20 cellular contexts compared by ENCODE assay signal in the genomic region with DNA sequence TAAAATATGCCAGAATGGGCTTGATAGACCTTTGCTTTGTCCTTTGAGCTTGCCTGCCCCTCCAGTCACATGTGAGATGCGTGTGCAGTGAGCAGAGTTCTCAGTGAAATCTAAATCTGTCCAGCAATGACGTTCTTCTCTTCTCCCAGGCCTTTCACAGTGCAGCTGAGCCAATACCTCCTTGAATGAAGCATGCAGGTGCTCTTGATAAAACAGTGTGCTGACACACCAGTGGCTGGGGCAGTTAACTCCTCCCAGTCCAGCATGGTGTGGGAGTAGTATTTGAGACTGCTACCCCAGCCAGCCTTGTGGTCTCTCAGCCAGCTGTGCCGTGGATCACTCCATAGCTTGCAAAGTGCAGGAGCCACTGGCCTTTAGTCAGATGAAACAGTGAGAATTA.
DNase-seq lines count a peak whose midpoint lies in the region; TF ChIP-seq lines count a peak whose summit lies in the region.
"Had no signal": no experiment of that assay in that cellular context is flagged by ENCODE, and none has a peak within 500 bp of the region (broad histone marks: within the 10 kb centered on the region; RNA-seq: fewer than 3 reads in every experiment).

No MANE protein-coding gene starts in this region.

- no peak overlapping the region for H3K4me2 ChIP-seq in mammary epithelial cell (ENCODE audit: insufficient read depth, low read depth, low read length)
- H3K4me2 ChIP-seq: BLaER1 had no signal

- DNase-seq in NCI-H345 (lab: John Stamatoyannopoulos, UW): peak; percentile 30
- DNase-seq in NCI-H345 treated with DMSO at 0.1 percent for 48 hours (lab: John Stamatoyannopoulos, UW; ENCODE audit: unreplicated experiment): no peak
- peak; percentile 11 to 43 for DNase-seq in NCI-H1930 (lab: John Stamatoyannopoulos, UW)
- DNase-seq in SHP77 treated with DMSO at 0.1 percent for 48 hours (lab: John Stamatoyannopoulos, UW): peak; percentile 97
- DNase-seq in neural crest cell (ENCODE audit: low read depth, low spot score): no peak
- no peak for DNase-seq in nucleus accumbens (lab: John Stamatoyannopoulos, UW)
- DNase-seq in esophagus squamous epithelium (lab: John Stamatoyannopoulos, UW): no peak
- no peak for DNase-seq in mammary epithelial cell
- DNase-seq: activated CD4-positive, alpha-beta memory T cell treated with anti-CD3 and anti-CD28 coated beads for 36 hours; activated naive CD4-positive, alpha-beta T cell treated with anti-CD3 and anti-CD28 coated beads, Interleukin-2, amount 10 ng/mL, durations not matched to agents 7 days and 5 days; activated T-cell treated with anti-CD3 and anti-CD28 coated beads, Interleukin-2, amount 50 U/mL, for 24 hours; endodermal cell; mesenchymal stem cell; NCI-H1694; nephron progenitor cell had no signal

- BruUV-seq in mammary epithelial cell (replicated peaks; lab: Mats Ljungman, UMichigan): no TSS peak

- in situ Hi-C loops in mammary epithelial cell (cut with MboI; ENCODE audit: low sequenced_read_pairs in 2 of 2): no loop called here

- TF ChIP-seq POLR2A in esophagus squamous epithelium (IDR thresholded peaks at IDR 0.05): no peak

- H3K4me1 ChIP-seq in esophagus squamous epithelium (peaks cover 0 to 15% (median 0%) of the 10 kb centered on the region in 3 donors), mammary epithelial cell (ENCODE audit: insufficient read depth, low read length) (peaks cover 12% of the 10 kb centered on the region)

- CTCF ChIA-PET in mammary epithelial cell (lab: Charles Lee; ENCODE audit: low non-redundant PET): no interaction called here

- H3K4me3 ChIP-seq in esophagus squamous epithelium (no peak overlapping the region), mammary epithelial cell (replicated peaks in 1 of 3; ENCODE audit: insufficient read depth in 1 of 3, low read depth in 2 of 3, low read length in 3 of 3) (no peak overlapping the region)
- H3K4me3 ChIP-seq: ascending aorta, BLaER1, thoracic aorta had no signal

- no peaks in the 10 kb centered on the region for H3K36me3 ChIP-seq in esophagus squamous epithelium
- no peaks in the 10 kb centered on the region for H3K36me3 ChIP-seq in mammary epithelial cell (ENCODE audit: insufficient read depth, low read length)
- H3K36me3 ChIP-seq: ascending aorta, BLaER1, thoracic aorta had no signal

- H3K36me3 Mint-ChIP-seq in neural crest cell (ENCODE audit: low read depth): peaks cover 6% of the 10 kb centered on the region
- H3K36me3 Mint-ChIP-seq: stimulated activated effector memory CD8-positive, alpha-beta T cell treated with anti-CD3 and anti-CD28 coated beads, Interleukin-12 subunit alpha, Interleukin-12 subunit beta, amount 100 ng/mL, for 72 hours had no signal

- H3K9ac ChIP-seq in mammary epithelial cell (ENCODE audit: insufficient read depth, low read length): no peak overlapping the region
- H3K9ac ChIP-seq: BLaER1 had no signal

- H2AFZ ChIP-seq in mammary epithelial cell (ENCODE audit: low read depth, low read length): no peak overlapping the region

- H3K4me1 Mint-ChIP-seq in neural crest cell: peaks cover 43% of the 10 kb centered on the region

- H3K9me3 Mint-ChIP-seq in neural crest cell: peaks cover 2% of the 10 kb centered on the region
- H3K9me3 Mint-ChIP-seq: activated CD4-positive, alpha-beta memory T cell treated with anti-CD3 and anti-CD28 coated beads for 36 hours; activated naive CD4-positive, alpha-beta T cell treated with anti-CD3 and anti-CD28 coated beads, Interleukin-2, amount 10 ng/mL, durations not matched to agents 7 days and 5 days; activated T-cell treated with anti-CD3 and anti-CD28 coated beads, Interleukin-2, amount 50 U/mL, for 24 hours; nephron progenitor cell; stimulated activated effector memory CD8-positive, alpha-beta T cell treated with anti-CD3 and anti-CD28 coated beads, Interleukin-12 subunit alpha, Interleukin-12 subunit beta, amount 100 ng/mL, for 72 hours; T-helper 1 cell treated with Interleukin-12 subunit alpha and Interleukin-12 subunit beta and Interleukin-4 antibody, amounts not matched to agents 30 μg/mL and 1 μg/mL, for 36 hours had no signal

- H3K27me3 Mint-ChIP-seq in neural crest cell (ENCODE audit: low read depth): no peaks in the 10 kb centered on the region
- H3K27me3 Mint-ChIP-seq: activated CD4-positive, alpha-beta memory T cell treated with anti-CD3 and anti-CD28 coated beads for 36 hours; activated naive CD4-positive, alpha-beta T cell treated with anti-CD3 and anti-CD28 coated beads, Interleukin-2, amount 10 ng/mL, durations not matched to agents 7 days and 5 days; activated T-cell treated with anti-CD3 and anti-CD28 coated beads, Interleukin-2, amount 50 U/mL, for 24 hours had no signal

- TF ChIP-seq CTCF in neural crest cell (conservative IDR thresholded peaks at IDR 0.05) (no peak), esophagus squamous epithelium (IDR thresholded peaks at IDR 0.05) (no peak), mammary epithelial cell (conservative IDR thresholded peaks at IDR 0.05 in 1 of 2, IDR thresholded peaks at IDR 0.05 in 1 of 2; ENCODE audit: extremely low read depth in 1 of 2, insufficient read depth in 1 of 2, low read depth in 1 of 2, low read length in 2 of 2) (no peak)

- 87 to 96% methylated on average over 3 of the region's 3 CpGs for WGBS in esophagus squamous epithelium, 2 donors
- 92% methylated on average over 3 of the region's 3 CpGs for WGBS in mammary epithelial cell (ENCODE audit: low coverage, missing lambda C conversion rate)

- H3K4me3 Mint-ChIP-seq in neural crest cell: no peak overlapping the region
- H3K4me3 Mint-ChIP-seq: activated CD4-positive, alpha-beta memory T cell treated with anti-CD3 and anti-CD28 coated beads for 36 hours; activated naive CD4-positive, alpha-beta T cell treated with anti-CD3 and anti-CD28 coated beads, Interleukin-2, amount 10 ng/mL, durations not matched to agents 7 days and 5 days; activated T-cell treated with anti-CD3 and anti-CD28 coated beads, Interleukin-2, amount 50 U/mL, for 24 hours; endodermal cell; nephron progenitor cell; stimulated activated effector memory CD8-positive, alpha-beta T cell treated with anti-CD3 and anti-CD28 coated beads, Interleukin-12 subunit alpha, Interleukin-12 subunit beta, amount 100 ng/mL, for 72 hours; T-helper 1 cell treated with Interleukin-12 subunit alpha and Interleukin-12 subunit beta and Interleukin-4 antibody, amounts not matched to agents 30 μg/mL and 1 μg/mL, for 36 hours had no signal

- H3K27me3 ChIP-seq in esophagus squamous epithelium: no peaks in the 10 kb centered on the region
- H3K27me3 ChIP-seq in mammary epithelial cell (ENCODE audit: insufficient read depth, low read length): no peaks in the 10 kb centered on the region
- H3K27me3 ChIP-seq: ascending aorta, BLaER1 had no signal

- H3K27ac ChIP-seq in esophagus squamous epithelium (no peak overlapping the region), mammary epithelial cell (ENCODE audit: insufficient read depth, low read depth, low read length) (no peak overlapping the region)
- H3K27ac ChIP-seq: ascending aorta, BLaER1, thoracic aorta had no signal

- no peaks in the 10 kb centered on the region for H4K20me1 ChIP-seq in mammary epithelial cell (ENCODE audit: insufficient read depth, low read length)
- H4K20me1 ChIP-seq: BLaER1 had no signal

- H3K27ac Mint-ChIP-seq in neural crest cell (ENCODE audit: unreplicated experiment): peak overlapping the region; percentile 88
- H3K27ac Mint-ChIP-seq: activated CD4-positive, alpha-beta memory T cell treated with anti-CD3 and anti-CD28 coated beads for 36 hours; activated naive CD4-positive, alpha-beta T cell treated with anti-CD3 and anti-CD28 coated beads, Interleukin-2, amount 10 ng/mL, durations not matched to agents 7 days and 5 days; activated T-cell treated with anti-CD3 and anti-CD28 coated beads, Interleukin-2, amount 50 U/mL, for 24 hours; endodermal cell; nephron progenitor cell; stimulated activated effector memory CD8-positive, alpha-beta T cell treated with anti-CD3 and anti-CD28 coated beads, Interleukin-12 subunit alpha, Interleukin-12 subunit beta, amount 100 ng/mL, for 72 hours; T-helper 1 cell treated with Interleukin-12 subunit alpha and Interleukin-12 subunit beta and Interleukin-4 antibody, amounts not matched to agents 30 μg/mL and 1 μg/mL, for 36 hours had no signal

- no peaks in the 10 kb centered on the region for H3K9me3 ChIP-seq in esophagus squamous epithelium
- H3K9me3 ChIP-seq in mammary epithelial cell (replicated peaks; ENCODE audit: insufficient read depth, low read length): no peaks in the 10 kb centered on the region
- H3K9me3 ChIP-seq: ascending aorta, BLaER1, thoracic aorta had no signal

- dilution Hi-C loops in mammary epithelial cell (cut with HindIII; ENCODE audit: low sequenced_read_pairs): no loop called here

- intact Hi-C loops in esophagus squamous epithelium (cut with DNase I) (no loop called here), mammary epithelial cell (cut with micrococcal nuclease) (no loop called here)

- H3K79me2 ChIP-seq in mammary epithelial cell (ENCODE audit: insufficient read depth, low read length): no peaks in the 10 kb centered on the region

Comparison
In these comparisons a context has a peak if more than half of its experiments do, and no peak if none do; other contexts are left out.
1. DNase-seq: peak in NCI-H345 (single experiment), NCI-H1930 (2 of 2) and SHP77 treated with DMSO at 0.1 percent for 48 hours (single experiment); none in NCI-H345 treated with DMSO at 0.1 percent for 48 hours (single experiment), neural crest cell (single experiment), nucleus accumbens (0 of 56), esophagus squamous epithelium (single experiment) and mammary epithelial cell (single experiment).